In genomic region chr3:81005992-81006391, GRCh38 we compare ENCODE assay signal across 25 cellular contexts.
DNase-seq lines count a peak whose midpoint lies in the region; ATAC-seq and TF ChIP-seq lines count a peak whose summit lies in the region.
"Had no signal": no experiment of that assay in that cellular context is flagged by ENCODE, and none has a peak within 500 bp of the region (broad histone marks: within the 10 kb centered on the region; RNA-seq: fewer than 3 reads in every experiment).

No MANE protein-coding gene starts in this region.

- H3K36me3 ChIP-seq in SK-N-SH (replicated peaks in 1 of 2; ENCODE audit: control insufficient read depth in 1 of 2, insufficient read depth in 2 of 2, low read length in 1 of 2) (no peaks in the 10 kb centered on the region), GM23248 (ENCODE audit: low read depth) (no peaks in the 10 kb centered on the region), ovary (no peaks in the 10 kb centered on the region)
- H3K36me3 ChIP-seq: left lung had no signal

- H3K9me3 Mint-ChIP-seq in type B pancreatic cell = peaks cover 5% of the 10 kb centered on the region

- no peaks in the 10 kb centered on the region for H3K27me3 ChIP-seq in SK-N-SH (ENCODE audit: insufficient read depth)
- H3K27me3 ChIP-seq in GM23248 (replicated peaks; ENCODE audit: insufficient read depth) = no peaks in the 10 kb centered on the region
- no peaks in the 10 kb centered on the region for H3K27me3 ChIP-seq in ovary
- H3K27me3 ChIP-seq: left lung had no signal

- POLR2A ChIA-PET in SK-N-SH (lab: Yijun Ruan, JAX) = no interaction called here

- intact Hi-C loops in ovary (cut with DNase I) = no loop called here

- no peak overlapping the region for H2AFZ ChIP-seq in SK-N-SH (ENCODE audit: low read depth)
- H2AFZ ChIP-seq in GM23248 = no peak overlapping the region

- H3K27ac Mint-ChIP-seq in type B pancreatic cell = no peak overlapping the region
- H3K27ac Mint-ChIP-seq: activated naive CD8-positive, alpha-beta T cell treated with anti-CD3 and anti-CD28 coated beads for 36 hours; stimulated activated naive CD8-positive, alpha-beta T cell treated with anti-CD3 and anti-CD28 coated beads, Interleukin-15, amount 100 ng/mL, for 72 hours had no signal

- H3K79me2 ChIP-seq in SK-N-SH (ENCODE audit: insufficient read depth) (no peaks in the 10 kb centered on the region), GM23248 (ENCODE audit: insufficient read depth) (no peaks in the 10 kb centered on the region)

- no peak overlapping the region for H3K4me3 Mint-ChIP-seq in type B pancreatic cell
- H3K4me3 Mint-ChIP-seq: activated naive CD8-positive, alpha-beta T cell treated with anti-CD3 and anti-CD28 coated beads for 36 hours; CD8-positive, alpha-beta memory T cell; stimulated activated naive CD8-positive, alpha-beta T cell treated with anti-CD3 and anti-CD28 coated beads, Interleukin-15, amount 100 ng/mL, for 72 hours had no signal

- H3K4me1 ChIP-seq in SK-N-SH (ENCODE audit: control insufficient read depth in 1 of 2, insufficient read depth in 2 of 2, low read depth in 1 of 2, low read length in 1 of 2) (no peaks in the 10 kb centered on the region), GM23248 (ENCODE audit: insufficient read depth) (no peaks in the 10 kb centered on the region), ovary (ENCODE audit: insufficient read depth) (no peaks in the 10 kb centered on the region)
- H3K4me1 ChIP-seq: left lung had no signal

- no peak for TF ChIP-seq RAD21 in SK-N-SH (IDR thresholded peaks at IDR 0.05; ENCODE audit: low read length)

- ATAC-seq in SK-N-SH treated with all-trans-retinoic acid at 6 μM for 48 hours (no peak), HG03159 (IDR thresholded peaks at IDR 0.05; ENCODE audit: unreplicated experiment) (no peak)
- ATAC-seq: left lung; stimulated activated naive CD8-positive, alpha-beta T cell treated with anti-CD3 and anti-CD28 coated beads, Interleukin-15, amount 100 ng/mL, for 72 hours had no signal

- no peaks in the 10 kb centered on the region for H3F3A ChIP-seq in SK-N-SH (replicated peaks; ENCODE audit: insufficient read depth)
- no peaks in the 10 kb centered on the region for H3F3A ChIP-seq in GM23248 (ENCODE audit: insufficient read depth)

- H3K9ac ChIP-seq in SK-N-SH (no peak overlapping the region), GM23248 (no peak overlapping the region)

- H3K27ac ChIP-seq in SK-N-SH (ENCODE audit: low read depth in 2 of 2, low read length in 1 of 2) (no peak overlapping the region), VCaP (no peak overlapping the region), GM23248 (no peak overlapping the region), ovary (no peak overlapping the region)
- H3K27ac ChIP-seq: left lung had no signal

- H3K4me1 Mint-ChIP-seq in type B pancreatic cell (ENCODE audit: unreplicated experiment) = no peaks in the 10 kb centered on the region
- H3K4me1 Mint-ChIP-seq: activated naive CD8-positive, alpha-beta T cell treated with anti-CD3 and anti-CD28 coated beads for 36 hours; CD8-positive, alpha-beta memory T cell; stimulated activated naive CD8-positive, alpha-beta T cell treated with anti-CD3 and anti-CD28 coated beads, Interleukin-15, amount 100 ng/mL, for 72 hours had no signal

- H3K9me3 ChIP-seq in SK-N-SH (no peaks in the 10 kb centered on the region; the same call in 1 of the 2 replicates), GM23248 (ENCODE audit: low read depth) (no peaks in the 10 kb centered on the region), ovary (no peaks in the 10 kb centered on the region)

- in situ Hi-C loops in GM23248 (cut with MboI) = no loop called here

- H3K4me3 ChIP-seq in SK-N-SH (ENCODE audit: low read depth in 2 of 2, low read length in 1 of 2) = no peak overlapping the region
- no peak overlapping the region for H3K4me3 ChIP-seq in GM23248
- H3K4me3 ChIP-seq in ovary = no peak overlapping the region
- H3K4me3 ChIP-seq: left lung had no signal

- no peaks in the 10 kb centered on the region for H4K20me1 ChIP-seq in SK-N-SH (ENCODE audit: insufficient read depth)
- no peaks in the 10 kb centered on the region for H4K20me1 ChIP-seq in GM23248 (ENCODE audit: insufficient read depth)

- H3K27me3 Mint-ChIP-seq in type B pancreatic cell = no peaks in the 10 kb centered on the region
- H3K27me3 Mint-ChIP-seq: activated naive CD8-positive, alpha-beta T cell treated with anti-CD3 and anti-CD28 coated beads for 36 hours; CD8-positive, alpha-beta memory T cell; stimulated activated naive CD8-positive, alpha-beta T cell treated with anti-CD3 and anti-CD28 coated beads, Interleukin-15, amount 100 ng/mL, for 72 hours had no signal

- H3K4me2 ChIP-seq in SK-N-SH (no peak overlapping the region), GM23248 (ENCODE audit: unreplicated experiment) (no peak overlapping the region)

- CTCF ChIA-PET in SK-N-SH (lab: Yijun Ruan, JAX) = interaction anchor here (1.0 to 1.4 kb wide), 4 partner anchors 10 to 14 kb away, joined by 3 to 5 read pairs (median 4); no protein-coding TSS in a partner anchor

- H3K36me3 Mint-ChIP-seq in type B pancreatic cell = no peaks in the 10 kb centered on the region
- H3K36me3 Mint-ChIP-seq: activated naive CD8-positive, alpha-beta T cell treated with anti-CD3 and anti-CD28 coated beads for 36 hours; CD8-positive, alpha-beta memory T cell had no signal

- no peaks in the 10 kb centered on the region for H3K9me2 ChIP-seq in SK-N-SH
- H3K9me2 ChIP-seq in GM23248 (ENCODE audit: insufficient read depth) = no peaks in the 10 kb centered on the region

- TF ChIP-seq CTCF in SK-N-SH (IDR thresholded peaks at IDR 0.05) (peak; percentile 40; the same call in 1 of the 2 replicates), VCaP (conservative IDR thresholded peaks at IDR 0.05) (peak; percentile 70), type B pancreatic cell (conservative IDR thresholded peaks at IDR 0.05) (peak; percentile 17), ovary (IDR thresholded peaks at IDR 0.05) (no peak)

- no peak for TF ChIP-seq EP300 in SK-N-SH (IDR thresholded peaks at IDR 0.05; ENCODE audit: borderline replicate concordance in 1 of 2, low read depth in 1 of 2, low read length in 1 of 2)
- TF ChIP-seq EP300 in ovary (IDR thresholded peaks at IDR 0.05) = no peak

- DNase-seq in SK-N-SH = no peak
- DNase-seq in iPS-NIHi11 (ENCODE audit: low spot score) = peak; percentile 54
- no peak for DNase-seq in type B pancreatic cell (ENCODE audit: extremely low spot score, unreplicated experiment)
- DNase-seq in GM23248 = no peak
- no peak for DNase-seq in ovary
- DNase-seq: activated CD4-positive, alpha-beta T cell treated with anti-CD3 and anti-CD28 coated beads for 4 hours; activated effector memory CD4-positive, alpha-beta T cell treated with anti-CD3 and anti-CD28 coated beads, Interleukin-2, amount 50 U/mL, for 16 hours; activated naive CD8-positive, alpha-beta T cell treated with anti-CD3 and anti-CD28 coated beads for 36 hours; activated T-cell treated with anti-CD3 and anti-CD28 coated beads for 4 hours; CD8-positive, alpha-beta memory T cell; central memory CD4-positive, alpha-beta T cell; DMS79; hypothalamus; left lung; NCI-H1417; NCI-H446; NCI-H82; nucleus accumbens; small intestine; stimulated activated CD8-positive, alpha-beta memory T cell treated with anti-CD3 and anti-CD28 coated beads, Interleukin-4, amount 100 ng/mL, for 48 hours; stimulated activated naive CD8-positive, alpha-beta T cell treated with anti-CD3 and anti-CD28 coated beads, Interleukin-15, amount 100 ng/mL, for 72 hours; T-helper 2 cell had no signal

- no peak for TF ChIP-seq POLR2A in ovary (IDR thresholded peaks at IDR 0.05)

TF ChIP-seq in SK-N-SH, 30 proteins besides CTCF, POLR2A, EP300 and RAD21 (continues in another document):
- TF ChIP-seq GATA2 (CRISPR knock-in tag; IDR thresholded peaks at IDR 0.05) (no peak), GABPA (IDR thresholded peaks at IDR 0.05; ENCODE audit: low read depth) (no peak), ELF1 (IDR thresholded peaks at IDR 0.05) (no peak), FOXJ3 (CRISPR knock-in tag; IDR thresholded peaks at IDR 0.05) (no peak), IRF3 (IDR thresholded peaks at IDR 0.05; ENCODE audit: low read depth, low read length) (no peak), JUND (IDR thresholded peaks at IDR 0.05) (no peak), TAF1 (IDR thresholded peaks at IDR 0.05; ENCODE audit: borderline replicate concordance, low read depth, low read length) (no peak)

TF ChIP-seq in SK-N-SH treated with all-trans-retinoic acid at 6 μM for 48 hours, 23 proteins besides CTCF, POLR2A, EP300 and RAD21:
- TF ChIP-seq RARB (CRISPR knock-in tag; IDR thresholded peaks at IDR 0.05) = no peak
- TF ChIP-seq TOX (CRISPR knock-in tag; IDR thresholded peaks at IDR 0.05; ENCODE audit: borderline replicate concordance) = no peak
- TF ChIP-seq ZNF8 (CRISPR knock-in tag; IDR thresholded peaks at IDR 0.05) = no peak
- no peak for TF ChIP-seq CSDC2 (CRISPR knock-in tag; IDR thresholded peaks at IDR 0.05)
- TF ChIP-seq ZC3H10 (CRISPR knock-in tag; IDR thresholded peaks at IDR 0.05) = no peak
- no peak for TF ChIP-seq CREB5 (CRISPR knock-in tag; IDR thresholded peaks at IDR 0.05; ENCODE audit: low read depth)

Comparison
In these comparisons a context has a peak if more than half of its experiments do, and no peak if none do; other contexts are left out.
1. CTCF ChIP-seq: peak in SK-N-SH (single experiment), VCaP (single experiment) and type B pancreatic cell (single experiment); none in ovary (0 of 3).